Comparison of ENCODE assay signal across 8 cellular contexts in the genomic region with DNA sequence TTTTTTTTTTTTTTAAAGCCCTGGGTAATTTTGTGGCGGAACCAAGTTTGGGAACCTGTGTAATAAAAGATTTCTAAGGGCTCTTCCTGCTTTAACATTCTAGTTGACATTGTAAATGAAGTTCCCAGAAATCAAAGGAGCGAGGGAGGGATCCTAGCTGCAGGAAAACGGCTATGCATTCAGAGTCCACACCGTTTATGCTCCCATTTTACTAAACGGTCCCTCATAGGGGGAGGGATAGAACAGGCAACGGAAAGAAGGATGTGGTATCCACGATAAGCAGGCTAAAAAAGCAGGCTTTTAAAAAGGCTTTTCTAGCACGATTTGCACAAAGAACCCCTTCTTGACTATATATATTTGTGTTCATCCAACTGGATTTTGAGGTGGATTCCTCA. TPM values are rescaled to one million over a fixed set of nuclear protein-coding genes. Genes with fewer than 3 reads are reported as not detected.
A peak's percentile ranks its signal among the peaks of the same experiment; 100 is the strongest.
DNase-seq lines count a peak whose midpoint lies in the region; ATAC-seq and TF ChIP-seq lines count a peak whose summit lies in the region.

No MANE protein-coding gene starts in this region.

- ATAC-seq in GM18867 (IDR thresholded peaks at IDR 0.05; ENCODE audit: unreplicated experiment), result no peak
- ATAC-seq in GM21717 (IDR thresholded peaks at IDR 0.05; ENCODE audit: unreplicated experiment), result no peak
- ATAC-seq in HG02763 (IDR thresholded peaks at IDR 0.05; ENCODE audit: unreplicated experiment), result no peak

- no peak for TF ChIP-seq CTCF in coronary artery (IDR thresholded peaks at IDR 0.05)
- no peak for TF ChIP-seq CTCF in mesothelial cell of epicardium (IDR thresholded peaks at IDR 0.05; ENCODE audit: unreplicated experiment)

- H3K36me3 Mint-ChIP-seq in mesothelial cell of epicardium, result peaks cover 3% of the 10 kb centered on the region

- H3K4me3 Mint-ChIP-seq in mesothelial cell of epicardium, result peak overlapping the region; percentile 93

- peak; percentile 38 for DNase-seq in NCI-H1694 treated with DMSO at 0.1 percent for 48 hours (lab: John Stamatoyannopoulos, UW)
- no peak for DNase-seq in NCI-H1694 (lab: John Stamatoyannopoulos, UW)
- peak; percentile 43 for DNase-seq in NCI-H2227 (lab: John Stamatoyannopoulos, UW; ENCODE audit: unreplicated experiment)
- no peak for DNase-seq in coronary artery (ENCODE audit: low spot score)
- DNase-seq in mesothelial cell of epicardium (ENCODE audit: low spot score in 2 of 2, unreplicated experiment in 2 of 2), result no peak

- H3K27ac Mint-ChIP-seq in mesothelial cell of epicardium, result peak overlapping the region; percentile 95

- no peaks in the 10 kb centered on the region for H3K9me3 Mint-ChIP-seq in mesothelial cell of epicardium

- peak overlapping the region; percentile 52 to 59 for H3K27ac ChIP-seq in coronary artery

- H3K27me3 Mint-ChIP-seq in mesothelial cell of epicardium (ENCODE audit: low read depth), result peaks cover 14% of the 10 kb centered on the region

- H3K4me1 Mint-ChIP-seq in mesothelial cell of epicardium, result peaks cover 11% of the 10 kb centered on the region

- H3K4me3 ChIP-seq in coronary artery, result peak overlapping the region; percentile 87

RNA-seq across cellular contexts. Expression of a gene that starts 0.6 kb away (rescaled TPM):
- 29.9 to 31.0 TPM (median 30.4 TPM) in 3 replicates for total RNA-seq in mesothelial cell of epicardium

RNA-seq across cellular contexts. Expression of a gene that starts 35.7 kb away (rescaled TPM):
- total RNA-seq in mesothelial cell of epicardium, result 0.11 to 0.16 TPM in 2 of 3 replicates, not detected in the other

RNA-seq across cellular contexts. Expression of a gene that starts 56.8 kb away (rescaled TPM):
- total RNA-seq in mesothelial cell of epicardium, result 30.9 to 40.0 TPM (median 34.6 TPM) in 3 replicates

Comparison
In these comparisons a context has a peak if more than half of its experiments do, and no peak if none do; other contexts are left out.
1. DNase-seq: peak in NCI-H1694 treated with DMSO at 0.1 percent for 48 hours (single experiment) and NCI-H2227 (single experiment); none in NCI-H1694 (single experiment), coronary artery (single experiment) and mesothelial cell of epicardium (0 of 2).